8 cellular contexts compared by ENCODE assay signal in the genomic region with DNA sequence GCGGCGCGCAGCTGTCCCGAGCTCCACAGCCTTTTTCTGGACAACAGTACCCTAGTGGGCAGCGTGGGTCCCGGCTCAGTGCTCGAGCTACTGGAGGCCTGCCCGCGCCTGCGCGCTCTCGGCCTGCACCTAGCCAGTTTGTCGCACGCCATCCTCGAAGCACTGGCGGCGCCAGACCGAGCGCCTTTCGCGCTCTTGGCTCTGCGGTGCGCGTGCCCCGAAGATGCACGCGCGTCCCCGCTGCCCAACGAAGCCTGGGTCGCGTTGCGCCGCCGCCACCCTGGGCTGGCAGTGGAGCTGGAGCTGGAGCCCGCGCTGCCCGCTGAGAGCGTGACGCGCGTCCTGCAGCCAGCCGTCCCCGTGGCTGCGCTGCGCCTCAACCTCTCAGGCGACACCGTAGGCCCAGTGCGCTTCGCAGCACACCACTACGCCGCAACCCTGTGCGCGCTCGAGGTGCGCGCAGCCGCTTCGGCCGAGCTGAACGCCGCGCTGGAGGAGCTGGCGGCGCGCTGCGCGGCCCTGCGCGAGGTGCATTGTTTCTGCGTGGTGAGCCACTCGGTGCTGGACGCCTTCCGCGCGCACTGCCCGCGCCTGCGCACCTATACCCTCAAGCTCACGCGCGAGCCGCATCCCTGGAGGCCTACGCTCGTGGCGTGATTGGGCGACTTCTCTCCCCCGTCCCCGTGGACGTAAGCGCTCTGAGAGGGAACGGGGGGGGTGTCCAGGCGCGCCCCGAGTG. TPM values are rescaled to one million over a fixed set of nuclear protein-coding genes. Genes with fewer than 3 reads are reported as not detected.
DNase-seq lines count a peak whose midpoint lies in the region; ATAC-seq and TF ChIP-seq lines count a peak whose summit lies in the region.

No MANE protein-coding gene starts in this region.

- H2BK120ac ChIP-seq in trophoblast cell (ENCODE audit: insufficient read depth, low read length, poor library complexity): no peak overlapping the region

- peak overlapping the region; percentile 37 for H3K4me3 Mint-ChIP-seq in activated T-cell treated with anti-CD3 and anti-CD28 coated beads, Interleukin-2, amount 50 U/mL, for 4 hours

- H3K4ac ChIP-seq in trophoblast cell (ENCODE audit: low read depth, low read length): no peak overlapping the region

- no peak overlapping the region for H2BK12ac ChIP-seq in trophoblast cell (ENCODE audit: low read length)

- CTCF ChIA-PET in AG04450 (lab: Charles Lee): interaction anchor here (0.6 to 1.1 kb wide), 2 partner anchors 8 to 206 kb away, joined by 4 to 5 read pairs; no protein-coding TSS in a partner anchor

- H4K91ac ChIP-seq in trophoblast cell (ENCODE audit: low read depth, low read length): no peak overlapping the region

- peaks cover 50% of the 10 kb centered on the region for H3K27me3 ChIP-seq in AG04450 (ENCODE audit: control insufficient read depth, insufficient read depth, low read length)
- peaks cover 72% of the 10 kb centered on the region for H3K27me3 ChIP-seq in trophoblast cell (ENCODE audit: insufficient read depth, low read length)

- TF ChIP-seq CTCF in AG04450 (IDR thresholded peaks at IDR 0.05; ENCODE audit: low read depth, low read length) (no peak), GM10266 (IDR thresholded peaks at IDR 0.05; ENCODE audit: control insufficient read depth, insufficient read depth, low read depth, missing control alignments) (no peak)

- H3K4me3 ChIP-seq in AG04450 (ENCODE audit: low read depth, low read length): peak overlapping the region; percentile 43
- H3K4me3 ChIP-seq in Jurkat, Clone E6-1 (ENCODE audit: low read length): peak overlapping the region; percentile 24
- peak overlapping the region; percentile 11 for H3K4me3 ChIP-seq in trophoblast cell (ENCODE audit: low read depth, low read length)

- peaks cover 7% of the 10 kb centered on the region; the same call in 1 of the 2 replicates for H3K9me3 ChIP-seq in AG04450 (ENCODE audit: control insufficient read depth, insufficient read depth, low read length)
- H3K9me3 ChIP-seq in trophoblast cell (ENCODE audit: insufficient read depth, low read depth, low read length): peaks cover 8% of the 10 kb centered on the region

- H3K4me1 ChIP-seq in trophoblast cell (ENCODE audit: control insufficient read depth in 1 of 2, insufficient read depth in 2 of 2, low read length in 2 of 2): peaks cover 12 to 23% of the 10 kb centered on the region in 2 experiments

- POLR2A ChIA-PET in AG04450 (lab: Yijun Ruan, JAX): interaction anchor here (0.7 to 1.5 kb wide), 5 partner anchors 11 to 203 kb away, joined by 3 to 6 read pairs (median 3); no protein-coding TSS in a partner anchor

- H2AK5ac ChIP-seq in trophoblast cell (ENCODE audit: low read length): no peak overlapping the region

- DNase-seq in AG04450 (ENCODE audit: low read depth, low spot score): no peak
- no peak for DNase-seq in Jurkat, Clone E6-1 (ENCODE audit: low read depth, low spot score)
- no peak for DNase-seq in activated T-cell treated with anti-CD3 and anti-CD28 coated beads, Interleukin-2, amount 50 U/mL, for 4 hours
- peak; percentile 42 for DNase-seq in germinal center (ENCODE audit: low spot score)
- peak in 1 of 2 donors; percentile 31 for DNase-seq in trophoblast cell
- no peak for DNase-seq in COLO829 (ENCODE audit: low spot score)
- DNase-seq in GM10266 (ENCODE audit: extremely low spot score): no peak
- no peak for DNase-seq in islet precursor cell

- peak overlapping the region; percentile 63 for H3K4me2 ChIP-seq in trophoblast cell (ENCODE audit: low read length)

- H3K36me3 Mint-ChIP-seq in activated T-cell treated with anti-CD3 and anti-CD28 coated beads, Interleukin-2, amount 50 U/mL, for 4 hours (ENCODE audit: insufficient read depth): no peaks in the 10 kb centered on the region

- H3K79me2 ChIP-seq in trophoblast cell (ENCODE audit: control insufficient read depth, insufficient read depth, low read length, poor library complexity): peaks cover 6% of the 10 kb centered on the region

- peaks cover 51% of the 10 kb centered on the region for H3K27me3 Mint-ChIP-seq in activated T-cell treated with anti-CD3 and anti-CD28 coated beads, Interleukin-2, amount 50 U/mL, for 4 hours (ENCODE audit: low read depth)

- no peak overlapping the region for H3K18ac ChIP-seq in trophoblast cell (ENCODE audit: low read length)

- no peak overlapping the region for H3K14ac ChIP-seq in trophoblast cell (ENCODE audit: low read length)

- H3K9me3 Mint-ChIP-seq in activated T-cell treated with anti-CD3 and anti-CD28 coated beads, Interleukin-2, amount 50 U/mL, for 4 hours: no peaks in the 10 kb centered on the region

- no peak overlapping the region for H2BK5ac ChIP-seq in trophoblast cell (ENCODE audit: low read depth, low read length, poor library complexity)

- peaks cover 9% of the 10 kb centered on the region for H3K79me1 ChIP-seq in trophoblast cell (ENCODE audit: low read length)

- H3K23ac ChIP-seq in trophoblast cell (ENCODE audit: low read length): no peak overlapping the region

- WGBS in trophoblast cell (ENCODE audit: extremely low coverage, insufficient coverage, insufficient read length): no CpG with 5 or more reads among the region's 95 CpGs

- H3K27ac ChIP-seq in AG04450 (ENCODE audit: low read depth, low read length) (no peak overlapping the region), trophoblast cell (ENCODE audit: low read depth, low read length) (no peak overlapping the region)

- H4K8ac ChIP-seq in trophoblast cell (ENCODE audit: low read depth, low read length): no peak overlapping the region

- H4K12ac ChIP-seq in trophoblast cell (ENCODE audit: low read depth, low read length): no peak overlapping the region

- H3K36me3 ChIP-seq in trophoblast cell (ENCODE audit: control insufficient read depth in 1 of 2, insufficient read depth in 2 of 2, low read length in 2 of 2): no peaks in the 10 kb centered on the region

- ATAC-seq in activated T-cell treated with anti-CD3 and anti-CD28 coated beads, Interleukin-2, amount 50 U/mL, for 4 hours: peak; percentile 5 to 11

- H2AFZ ChIP-seq in trophoblast cell (ENCODE audit: insufficient read depth, low read length, poor library complexity): peak overlapping the region; percentile 15

- no peak overlapping the region for H3K9ac ChIP-seq in trophoblast cell (ENCODE audit: low read length)

- H3K4me1 Mint-ChIP-seq in activated T-cell treated with anti-CD3 and anti-CD28 coated beads, Interleukin-2, amount 50 U/mL, for 4 hours (ENCODE audit: low read depth): peaks cover 40% of the 10 kb centered on the region

RNA-seq across cellular contexts. Expression of a gene that starts 1.2 kb away (rescaled TPM):
- 0.82 and 1.0 TPM in 2 replicates for polyA plus RNA-seq in AG04450 (2011; rRNA removed)
- polyA minus RNA-seq in AG04450 (2011; rRNA and poly(A)+ RNA removed): 1.5 and 2.6 TPM in 2 replicates
- 57.4 TPM for polyA plus RNA-seq in Jurkat, Clone E6-1 (2012; ENCODE audit: insufficient read depth, insufficient read length)
- total RNA-seq in activated T-cell treated with anti-CD3 and anti-CD28 coated beads, Interleukin-2, amount 50 U/mL, for 4 hours: 1 to 10 TPM; 2.8 to 6.1 (median 4.0) TPM
- polyA plus RNA-seq in trophoblast cell (2013): 4.6 and 5.1 TPM in 2 replicates

RNA-seq across cellular contexts. Expression of a gene that starts 3.6 kb away (rescaled TPM):
- 2.7 and 3.2 TPM in 2 replicates for polyA plus RNA-seq in AG04450 (2011; rRNA removed)
- 2.1 TPM in 2 replicates for polyA minus RNA-seq in AG04450 (2011; rRNA and poly(A)+ RNA removed)
- polyA plus RNA-seq in Jurkat, Clone E6-1 (2012; ENCODE audit: insufficient read depth, insufficient read length): 18.4 TPM
- 1 to 10 TPM; 4.8 to 8.9 (median 6.1) TPM for total RNA-seq in activated T-cell treated with anti-CD3 and anti-CD28 coated beads, Interleukin-2, amount 50 U/mL, for 4 hours
- polyA plus RNA-seq in trophoblast cell (2013): 3.0 and 3.5 TPM in 2 replicates

RNA-seq across cellular contexts. Expression of a gene that starts 3.6 kb away (rescaled TPM):
- polyA plus RNA-seq in AG04450 (2011; rRNA removed): 9.4 and 10.9 TPM in 2 replicates
- polyA minus RNA-seq in AG04450 (2011; rRNA and poly(A)+ RNA removed): 3.7 and 4.6 TPM in 2 replicates
- 20.4 TPM for polyA plus RNA-seq in Jurkat, Clone E6-1 (2012; ENCODE audit: insufficient read depth, insufficient read length)
- total RNA-seq in activated T-cell treated with anti-CD3 and anti-CD28 coated beads, Interleukin-2, amount 50 U/mL, for 4 hours: 10 to 100 TPM; 16.0 to 20.3 (median 17.4) TPM
- 4.8 and 5.4 TPM in 2 replicates for polyA plus RNA-seq in trophoblast cell (2013)

RNA-seq across cellular contexts. Expression of a gene that starts 7.0 kb away (rescaled TPM):
- polyA plus RNA-seq in AG04450 (2011; rRNA removed): 8.2 and 10.7 TPM in 2 replicates
- polyA minus RNA-seq in AG04450 (2011; rRNA and poly(A)+ RNA removed): 3.9 and 4.7 TPM in 2 replicates
- polyA plus RNA-seq in Jurkat, Clone E6-1 (2012; ENCODE audit: insufficient read depth, insufficient read length): 13.8 TPM
- total RNA-seq in activated T-cell treated with anti-CD3 and anti-CD28 coated beads, Interleukin-2, amount 50 U/mL, for 4 hours: 1 to 10 TPM in 2 of 3 donors, under 1 TPM in 1; 0.99 to 3.7 (median 1.4) TPM
- 4.9 and 5.2 TPM in 2 replicates for polyA plus RNA-seq in trophoblast cell (2013)

RNA-seq across cellular contexts. Expression of a gene that starts 12.5 kb away (rescaled TPM):
- polyA plus RNA-seq in AG04450 (2011; rRNA removed): 18.6 and 25.6 TPM in 2 replicates
- polyA minus RNA-seq in AG04450 (2011; rRNA and poly(A)+ RNA removed): 20.3 and 21.7 TPM in 2 replicates
- polyA plus RNA-seq in Jurkat, Clone E6-1 (2012; ENCODE audit: insufficient read depth, insufficient read length): 0.81 TPM
- total RNA-seq in activated T-cell treated with anti-CD3 and anti-CD28 coated beads, Interleukin-2, amount 50 U/mL, for 4 hours: 1 to 10 TPM; 1.3 to 1.9 (median 1.3) TPM
- 5.6 TPM in 2 replicates for polyA plus RNA-seq in trophoblast cell (2013)
